9 cellular contexts compared by ENCODE assay signal in the genomic region with DNA sequence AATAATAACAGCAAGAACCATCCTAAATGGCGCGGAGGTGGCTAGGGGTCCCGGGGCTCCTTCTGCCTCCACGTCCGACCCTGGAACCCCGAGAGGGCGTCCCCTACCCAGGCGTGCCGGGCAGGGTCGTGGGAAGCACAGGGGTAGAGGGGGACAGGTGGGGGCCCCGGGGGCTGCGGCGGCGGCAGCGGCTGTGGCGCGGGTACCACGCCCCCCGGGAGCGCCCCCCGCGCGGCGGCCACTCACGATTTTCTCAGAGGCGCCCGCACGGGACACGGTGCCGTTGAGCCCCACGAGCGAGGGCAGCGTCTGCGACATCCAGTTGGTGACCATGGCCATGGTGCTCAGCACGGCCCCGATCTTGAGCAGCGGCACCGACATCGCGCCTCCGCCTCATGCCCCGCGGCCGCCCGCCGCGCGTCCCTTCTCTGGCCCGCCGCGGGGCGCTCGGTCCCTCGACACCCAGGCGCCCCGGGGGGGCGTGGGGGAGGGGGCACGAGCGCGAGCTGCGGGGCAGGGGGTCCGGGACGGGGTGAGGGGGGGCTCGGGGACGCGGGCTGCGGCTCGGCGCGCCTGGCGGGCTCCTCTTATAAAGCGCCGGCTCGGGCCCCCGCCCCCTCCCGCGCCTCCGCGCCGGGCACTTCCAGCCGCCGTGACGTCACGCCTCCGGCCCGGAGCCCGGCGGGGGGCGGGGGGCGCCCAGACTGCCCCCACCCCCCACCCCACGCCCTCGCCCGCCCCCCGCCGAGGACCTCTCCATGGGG. TPM values are rescaled to one million over a fixed set of nuclear protein-coding genes. Genes with fewer than 3 reads are reported as not detected.
DNase-seq lines count a peak whose midpoint lies in the region; ATAC-seq, FAIRE-seq and TF ChIP-seq lines count a peak whose summit lies in the region.
"Had no signal": no experiment of that assay in that cellular context is flagged by ENCODE, and none has a peak within 500 bp of the region (broad histone marks: within the 10 kb centered on the region; RNA-seq: fewer than 3 reads in every experiment).

No MANE protein-coding gene starts in this region.

- H3F3A ChIP-seq in GM23248 (ENCODE audit: insufficient read depth) = peaks cover 4% of the 10 kb centered on the region

- no peaks in the 10 kb centered on the region for H3K79me2 ChIP-seq in GM23248 (ENCODE audit: insufficient read depth)

- peak overlapping the region; percentile 52 for H3K4me2 ChIP-seq in GM23248 (ENCODE audit: unreplicated experiment)

- H3K27me3 ChIP-seq in A673 (replicated peaks; ENCODE audit: insufficient read depth, low read depth, low read length, poor library complexity) (no peaks in the 10 kb centered on the region), GM23248 (replicated peaks; ENCODE audit: insufficient read depth) (no peaks in the 10 kb centered on the region), bronchial epithelial cell (ENCODE audit: control insufficient read depth, insufficient read depth, low read length) (peaks cover 2% of the 10 kb centered on the region)

- H4K20me1 ChIP-seq in GM23248 (ENCODE audit: insufficient read depth) = no peaks in the 10 kb centered on the region

- no peak overlapping the region for H3K27ac ChIP-seq in A673 (ENCODE audit: low read depth, low read length, poor library complexity, severe bottlenecking)
- no peak overlapping the region for H3K27ac ChIP-seq in GM23248
- H3K27ac ChIP-seq in mesodermal cell (ENCODE audit: low read depth, low read length, severe bottlenecking) = no peak overlapping the region

- 2 to 3% methylated on average over 26 to 71 of the region's 95 CpGs for WGBS in GM23248 (ENCODE audit: low coverage in 1 of 2, low lambda C conversion rate in 2 of 2, missing lambda C conversion rate in 2 of 2), 2 experiments
- WGBS in mesodermal cell (ENCODE audit: insufficient coverage in 2 of 2), 2 experiments = 1 to 2% methylated on average over 21 to 32 of the region's 95 CpGs

- H3K9me3 ChIP-seq in A673 (ENCODE audit: low read depth, low read length, poor library complexity, severe bottlenecking) = no peaks in the 10 kb centered on the region
- no peaks in the 10 kb centered on the region for H3K9me3 ChIP-seq in GM23248 (ENCODE audit: low read depth)
- no peaks in the 10 kb centered on the region for H3K9me3 ChIP-seq in mesodermal cell (ENCODE audit: control insufficient read depth, low read length)

- CTCF ChIA-PET in A673 (lab: Charles Lee) = interaction anchor here (0.6 kb wide), 1 partner anchor 430 kb away, joined by 3 read pairs; no protein-coding TSS in a partner anchor

- FAIRE-seq in bronchial epithelial cell (lab: Jason Lieb, UNC) = no peak

- ATAC-seq in activated CD4-positive, CD25-positive, alpha-beta regulatory T cell treated with anti-CD3 and anti-CD28 coated beads, Interleukin-2, amount 50 U/mL, for 24 hours = no peak

- H3K4me1 ChIP-seq in A673 (ENCODE audit: insufficient read depth, low read length, poor library complexity, severe bottlenecking) (peaks cover 18% of the 10 kb centered on the region), GM23248 (ENCODE audit: insufficient read depth) (no peaks in the 10 kb centered on the region), mesodermal cell (ENCODE audit: control insufficient read depth, insufficient read depth, low read length, poor library complexity, severe bottlenecking) (peaks cover 8% of the 10 kb centered on the region)

- POLR2A ChIA-PET in A673 (lab: Charles Lee; ENCODE audit: low non-redundant PET) = no interaction called here

- intact Hi-C loops in A673 (cut with micrococcal nuclease; ENCODE audit: unreplicated experiment) = loop anchor here (5.0 kb wide), 1 partner anchor 66 kb away; no protein-coding TSS in a partner anchor

- no TSS peak for BruUV-seq in A673 (replicated peaks; lab: Mats Ljungman, UMichigan)

- 0 out of 2 replicates have a peak overlapping the region, but pooled peaks have one; percentile 42 for H2AFZ ChIP-seq in GM23248

- H3K9ac ChIP-seq in GM23248 = peak overlapping the region; percentile 45; the same call in 1 of the 2 replicates

- H3K9me2 ChIP-seq in GM23248 (ENCODE audit: insufficient read depth) = no peaks in the 10 kb centered on the region

- TF ChIP-seq CTCF in A673 (conservative IDR thresholded peaks at IDR 0.05; ENCODE audit: low read depth, low read length) (no peak), bronchial epithelial cell (IDR thresholded peaks at IDR 0.05; ENCODE audit: insufficient read depth, low read length, severe bottlenecking) (no peak)

- in situ Hi-C loops in GM23248 (cut with MboI) = no loop called here

- no peaks in the 10 kb centered on the region for H3K36me3 ChIP-seq in A673 (ENCODE audit: insufficient read depth, low read length, poor library complexity, severe bottlenecking)
- H3K36me3 ChIP-seq in GM23248 (ENCODE audit: low read depth) = no peaks in the 10 kb centered on the region
- H3K36me3 ChIP-seq in bronchial epithelial cell (ENCODE audit: control insufficient read depth, insufficient read depth, low read length) = no peaks in the 10 kb centered on the region
- H3K36me3 ChIP-seq in mesodermal cell (ENCODE audit: control insufficient read depth, insufficient read depth, low read length) = no peaks in the 10 kb centered on the region

- peak; percentile 56 for DNase-seq in A673 (ENCODE audit: low spot score)
- peak; percentile 63 for DNase-seq in GM23248
- no peak for DNase-seq in bronchial epithelial cell (ENCODE audit: low read depth)
- no peak for DNase-seq in NAMALWA (ENCODE audit: low spot score)
- DNase-seq in A172 (ENCODE audit: low spot score) = no peak
- no peak for DNase-seq in occipital lobe (lab: John Stamatoyannopoulos, UW)
- DNase-seq: NCI-H1436 had no signal

- H3K4me3 ChIP-seq in A673 (ENCODE audit: low read depth, low read length, poor library complexity, severe bottlenecking) (peak overlapping the region; percentile 57), GM23248 (peak overlapping the region; percentile 64), bronchial epithelial cell (ENCODE audit: low read depth, low read length) (peak overlapping the region; percentile 33), mesodermal cell (ENCODE audit: extremely low read depth, insufficient read depth, low read length, poor library complexity, severe bottlenecking) (peak overlapping the region; percentile 59)

RNA-seq across cellular contexts. Expression of gene OLFM2, which starts 22.9 kb away (rescaled TPM):
- total RNA-seq in A673 (2021) (106 and 115 TPM in 2 replicates), bronchial epithelial cell (under 0.01 and 4.4 TPM in 2 replicates), occipital lobe (121 TPM)
- total RNA-seq in GM23248 (2014; rRNA removed; shearing (Covaris generic)) = 11.6 and 26.2 TPM in 2 replicates
- polyA plus RNA-seq in GM23248 (2016; fragmentation: Nextera tagmentation; extraction: Ambion mirVana) = 8.9 and 9.4 TPM in 2 replicates
- polyA plus RNA-seq in mesodermal cell (2013, experiment 1 of 2) = 34.7 TPM
- polyA plus RNA-seq in mesodermal cell (2013, experiment 2 of 2) = 22.4 TPM
- total RNA-seq in A172 (2014; rRNA removed; shearing (Covaris generic)) = 0.77 and 2.2 TPM in 2 replicates

Comparison
In these comparisons a context has a peak if more than half of its experiments do, and no peak if none do; other contexts are left out.
1. DNase-seq: peak in A673 (single experiment) and GM23248 (single experiment); none in bronchial epithelial cell (single experiment), NAMALWA (single experiment), A172 (single experiment) and occipital lobe (single experiment).
2. Peak in every context shown above with its lines, with median percentiles within 50 percentile points of each other: H3K4me3 ChIP-seq.